ENCODE assay signal across 1 cellular context in the genomic region with DNA sequence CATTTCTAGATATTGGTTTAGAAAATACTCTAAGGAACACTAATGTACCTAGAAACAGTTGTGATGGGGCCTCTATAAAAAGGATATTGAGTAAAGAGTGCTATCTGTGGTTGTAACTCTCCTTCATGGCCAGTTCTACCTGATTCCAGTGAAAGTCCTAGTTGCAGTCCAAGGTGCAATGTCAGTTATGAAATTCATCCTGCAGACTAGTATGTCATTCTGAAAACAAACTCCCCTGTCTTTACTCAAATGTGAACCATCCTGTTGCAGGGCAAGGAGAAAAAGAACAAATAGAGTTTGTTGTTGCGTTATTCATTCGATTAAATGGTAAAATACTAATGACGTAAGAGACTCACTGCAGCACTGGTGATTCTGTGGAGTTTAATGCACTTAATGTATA.
TF ChIP-seq lines count a peak whose summit lies in the region.

No MANE protein-coding gene starts in this region.

TF ChIP-seq in HepG2, 621 proteins besides CTCF, POLR2A, EP300 and RAD21 (continued from another document and continues in another):
- TF ChIP-seq, protein P1, sequence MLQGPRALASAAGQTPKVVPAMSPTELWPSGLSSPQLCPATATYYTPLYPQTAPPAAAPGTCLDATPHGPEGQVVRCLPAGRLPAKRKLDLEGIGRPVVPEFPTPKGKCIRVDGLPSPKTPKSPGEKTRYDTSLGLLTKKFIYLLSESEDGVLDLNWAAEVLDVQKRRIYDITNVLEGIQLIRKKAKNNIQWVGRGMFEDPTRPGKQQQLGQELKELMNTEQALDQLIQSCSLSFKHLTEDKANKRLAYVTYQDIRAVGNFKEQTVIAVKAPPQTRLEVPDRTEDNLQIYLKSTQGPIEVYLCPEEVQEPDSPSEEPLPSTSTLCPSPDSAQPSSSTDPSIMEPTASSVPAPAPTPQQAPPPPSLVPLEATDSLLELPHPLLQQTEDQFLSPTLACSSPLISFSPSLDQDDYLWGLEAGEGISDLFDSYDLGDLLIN (CRISPR knock-in tag; IDR thresholded peaks at IDR 0.05; ENCODE audit: borderline replicate concordance), result no peak
- no peak for TF ChIP-seq RFXANK (CRISPR knock-in tag; IDR thresholded peaks at IDR 0.05)
- TF ChIP-seq ZSCAN9 (CRISPR knock-in tag; IDR thresholded peaks at IDR 0.05; ENCODE audit: borderline replicate concordance), result no peak; the same call in 1 of the 2 replicates
- TF ChIP-seq, protein P2, sequence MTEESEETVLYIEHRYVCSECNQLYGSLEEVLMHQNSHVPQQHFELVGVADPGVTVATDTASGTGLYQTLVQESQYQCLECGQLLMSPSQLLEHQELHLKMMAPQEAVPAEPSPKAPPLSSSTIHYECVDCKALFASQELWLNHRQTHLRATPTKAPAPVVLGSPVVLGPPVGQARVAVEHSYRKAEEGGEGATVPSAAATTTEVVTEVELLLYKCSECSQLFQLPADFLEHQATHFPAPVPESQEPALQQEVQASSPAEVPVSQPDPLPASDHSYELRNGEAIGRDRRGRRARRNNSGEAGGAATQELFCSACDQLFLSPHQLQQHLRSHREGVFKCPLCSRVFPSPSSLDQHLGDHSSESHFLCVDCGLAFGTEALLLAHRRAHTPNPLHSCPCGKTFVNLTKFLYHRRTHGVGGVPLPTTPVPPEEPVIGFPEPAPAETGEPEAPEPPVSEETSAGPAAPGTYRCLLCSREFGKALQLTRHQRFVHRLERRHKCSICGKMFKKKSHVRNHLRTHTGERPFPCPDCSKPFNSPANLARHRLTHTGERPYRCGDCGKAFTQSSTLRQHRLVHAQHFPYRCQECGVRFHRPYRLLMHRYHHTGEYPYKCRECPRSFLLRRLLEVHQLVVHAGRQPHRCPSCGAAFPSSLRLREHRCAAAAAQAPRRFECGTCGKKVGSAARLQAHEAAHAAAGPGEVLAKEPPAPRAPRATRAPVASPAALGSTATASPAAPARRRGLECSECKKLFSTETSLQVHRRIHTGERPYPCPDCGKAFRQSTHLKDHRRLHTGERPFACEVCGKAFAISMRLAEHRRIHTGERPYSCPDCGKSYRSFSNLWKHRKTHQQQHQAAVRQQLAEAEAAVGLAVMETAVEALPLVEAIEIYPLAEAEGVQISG (CRISPR knock-in tag; IDR thresholded peaks at IDR 0.05), result no peak
- TF ChIP-seq KDM4B (CRISPR knock-in tag; IDR thresholded peaks at IDR 0.05), result no peak
- no peak for TF ChIP-seq ZMYM2 (CRISPR knock-in tag; IDR thresholded peaks at IDR 0.05)
- TF ChIP-seq RCOR2 (CRISPR knock-in tag; IDR thresholded peaks at IDR 0.05), result no peak; the same call in 1 of the 2 replicates
- TF ChIP-seq TGIF2 (CRISPR knock-in tag; IDR thresholded peaks at IDR 0.05), result peak; percentile 72; the same call in 1 of the 2 replicates
- no peak for TF ChIP-seq PHF5A (CRISPR knock-in tag; IDR thresholded peaks at IDR 0.05; ENCODE audit: low read depth, unreplicated experiment)
- no peak for TF ChIP-seq SATB2 (CRISPR knock-in tag; IDR thresholded peaks at IDR 0.05)
- TF ChIP-seq EED (CRISPR knock-in tag; IDR thresholded peaks at IDR 0.05), result no peak
- no peak for TF ChIP-seq ZNF446 (CRISPR knock-in tag; IDR thresholded peaks at IDR 0.05)
- TF ChIP-seq ZNF776 (CRISPR knock-in tag; IDR thresholded peaks at IDR 0.05), result no peak
- no peak for TF ChIP-seq ZSCAN25 (CRISPR knock-in tag; IDR thresholded peaks at IDR 0.05)
- no peak for TF ChIP-seq BATF2 (CRISPR knock-in tag; IDR thresholded peaks at IDR 0.05)
- TF ChIP-seq KAT8 (CRISPR knock-in tag; IDR thresholded peaks at IDR 0.05), result no peak; the same call in 1 of the 2 replicates
- no peak for TF ChIP-seq ZNF207 (IDR thresholded peaks at IDR 0.05; ENCODE audit: borderline replicate concordance)
- no peak for TF ChIP-seq ZNF441 (CRISPR knock-in tag; IDR thresholded peaks at IDR 0.05; ENCODE audit: borderline replicate concordance)
- peak; percentile 59; the same call in 1 of the 2 replicates for TF ChIP-seq RXRB (CRISPR knock-in tag; IDR thresholded peaks at IDR 0.05; ENCODE audit: borderline replicate concordance)
- 0 out of 2 replicates have a peak, but pooled peaks have one; percentile 21 for TF ChIP-seq ZNF589 (CRISPR knock-in tag; conservative IDR thresholded peaks at IDR 0.05)
- TF ChIP-seq ZMAT3 (CRISPR knock-in tag; conservative IDR thresholded peaks at IDR 0.05), result no peak
- TF ChIP-seq RARA (CRISPR knock-in tag; IDR thresholded peaks at IDR 0.05), result peak; percentile 78
- no peak for TF ChIP-seq PLRG1 (conservative IDR thresholded peaks at IDR 0.05)
- no peak for TF ChIP-seq SRSF1 (optimal IDR thresholded peaks at IDR 0.05; ENCODE audit: low read depth, low read length)
- TF ChIP-seq ZFP82 (CRISPR knock-in tag; IDR thresholded peaks at IDR 0.05; ENCODE audit: borderline replicate concordance), result no peak
- TF ChIP-seq ZNF777 (CRISPR knock-in tag; IDR thresholded peaks at IDR 0.05), result no peak
- TF ChIP-seq CBX5 (CRISPR knock-in tag; IDR thresholded peaks at IDR 0.05; ENCODE audit: borderline replicate concordance), result no peak
- no peak for TF ChIP-seq KMT2A (CRISPR knock-in tag; IDR thresholded peaks at IDR 0.05)
- TF ChIP-seq U2AF2 (IDR thresholded peaks at IDR 0.05; ENCODE audit: low read depth, low read length), result no peak
- TF ChIP-seq, protein P3, sequence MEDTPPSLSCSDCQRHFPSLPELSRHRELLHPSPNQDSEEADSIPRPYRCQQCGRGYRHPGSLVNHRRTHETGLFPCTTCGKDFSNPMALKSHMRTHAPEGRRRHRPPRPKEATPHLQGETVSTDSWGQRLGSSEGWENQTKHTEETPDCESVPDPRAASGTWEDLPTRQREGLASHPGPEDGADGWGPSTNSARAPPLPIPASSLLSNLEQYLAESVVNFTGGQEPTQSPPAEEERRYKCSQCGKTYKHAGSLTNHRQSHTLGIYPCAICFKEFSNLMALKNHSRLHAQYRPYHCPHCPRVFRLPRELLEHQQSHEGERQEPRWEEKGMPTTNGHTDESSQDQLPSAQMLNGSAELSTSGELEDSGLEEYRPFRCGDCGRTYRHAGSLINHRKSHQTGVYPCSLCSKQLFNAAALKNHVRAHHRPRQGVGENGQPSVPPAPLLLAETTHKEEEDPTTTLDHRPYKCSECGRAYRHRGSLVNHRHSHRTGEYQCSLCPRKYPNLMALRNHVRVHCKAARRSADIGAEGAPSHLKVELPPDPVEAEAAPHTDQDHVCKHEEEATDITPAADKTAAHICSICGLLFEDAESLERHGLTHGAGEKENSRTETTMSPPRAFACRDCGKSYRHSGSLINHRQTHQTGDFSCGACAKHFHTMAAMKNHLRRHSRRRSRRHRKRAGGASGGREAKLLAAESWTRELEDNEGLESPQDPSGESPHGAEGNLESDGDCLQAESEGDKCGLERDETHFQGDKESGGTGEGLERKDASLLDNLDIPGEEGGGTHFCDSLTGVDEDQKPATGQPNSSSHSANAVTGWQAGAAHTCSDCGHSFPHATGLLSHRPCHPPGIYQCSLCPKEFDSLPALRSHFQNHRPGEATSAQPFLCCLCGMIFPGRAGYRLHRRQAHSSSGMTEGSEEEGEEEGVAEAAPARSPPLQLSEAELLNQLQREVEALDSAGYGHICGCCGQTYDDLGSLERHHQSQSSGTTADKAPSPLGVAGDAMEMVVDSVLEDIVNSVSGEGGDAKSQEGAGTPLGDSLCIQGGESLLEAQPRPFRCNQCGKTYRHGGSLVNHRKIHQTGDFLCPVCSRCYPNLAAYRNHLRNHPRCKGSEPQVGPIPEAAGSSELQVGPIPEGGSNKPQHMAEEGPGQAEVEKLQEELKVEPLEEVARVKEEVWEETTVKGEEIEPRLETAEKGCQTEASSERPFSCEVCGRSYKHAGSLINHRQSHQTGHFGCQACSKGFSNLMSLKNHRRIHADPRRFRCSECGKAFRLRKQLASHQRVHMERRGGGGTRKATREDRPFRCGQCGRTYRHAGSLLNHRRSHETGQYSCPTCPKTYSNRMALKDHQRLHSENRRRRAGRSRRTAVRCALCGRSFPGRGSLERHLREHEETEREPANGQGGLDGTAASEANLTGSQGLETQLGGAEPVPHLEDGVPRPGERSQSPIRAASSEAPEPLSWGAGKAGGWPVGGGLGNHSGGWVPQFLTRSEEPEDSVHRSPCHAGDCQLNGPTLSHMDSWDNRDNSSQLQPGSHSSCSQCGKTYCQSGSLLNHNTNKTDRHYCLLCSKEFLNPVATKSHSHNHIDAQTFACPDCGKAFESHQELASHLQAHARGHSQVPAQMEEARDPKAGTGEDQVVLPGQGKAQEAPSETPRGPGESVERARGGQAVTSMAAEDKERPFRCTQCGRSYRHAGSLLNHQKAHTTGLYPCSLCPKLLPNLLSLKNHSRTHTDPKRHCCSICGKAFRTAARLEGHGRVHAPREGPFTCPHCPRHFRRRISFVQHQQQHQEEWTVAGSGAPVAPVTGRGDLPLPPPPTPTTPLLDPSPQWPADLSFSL (CRISPR knock-in tag; IDR thresholded peaks at IDR 0.05), result no peak
- TF ChIP-seq, protein P4, sequence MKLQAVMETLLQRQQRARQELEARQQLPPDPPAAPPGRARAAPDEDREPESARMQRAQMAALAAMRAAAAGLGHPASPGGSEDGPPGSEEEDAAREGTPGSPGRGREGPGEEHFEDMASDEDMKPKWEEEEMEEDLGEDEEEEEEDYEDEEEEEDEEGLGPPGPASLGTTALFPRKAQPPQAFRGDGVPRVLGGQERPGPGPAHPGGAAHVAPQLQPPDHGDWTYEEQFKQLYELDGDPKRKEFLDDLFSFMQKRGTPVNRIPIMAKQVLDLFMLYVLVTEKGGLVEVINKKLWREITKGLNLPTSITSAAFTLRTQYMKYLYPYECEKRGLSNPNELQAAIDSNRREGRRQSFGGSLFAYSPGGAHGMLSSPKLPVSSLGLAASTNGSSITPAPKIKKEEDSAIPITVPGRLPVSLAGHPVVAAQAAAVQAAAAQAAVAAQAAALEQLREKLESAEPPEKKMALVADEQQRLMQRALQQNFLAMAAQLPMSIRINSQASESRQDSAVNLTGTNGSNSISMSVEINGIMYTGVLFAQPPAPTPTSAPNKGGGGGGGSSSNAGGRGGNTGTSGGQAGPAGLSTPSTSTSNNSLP (IDR thresholded peaks at IDR 0.05; ENCODE audit: low read depth, low read length), result peak; percentile 85; the same call in 1 of the 2 replicates
- no peak for TF ChIP-seq TAF15 (IDR thresholded peaks at IDR 0.05; ENCODE audit: low read depth, low read length, poor library complexity, severe bottlenecking)
- TF ChIP-seq ATF2 (CRISPR knock-in tag; IDR thresholded peaks at IDR 0.05), result peak; percentile 78
- no peak for TF ChIP-seq ONECUT2 (CRISPR knock-in tag; IDR thresholded peaks at IDR 0.05)
- TF ChIP-seq ZNF160 (CRISPR knock-in tag; IDR thresholded peaks at IDR 0.05), result no peak
- TF ChIP-seq E2F1 (CRISPR knock-in tag; IDR thresholded peaks at IDR 0.05), result no peak
- no peak for TF ChIP-seq FOSL1 (CRISPR knock-in tag; IDR thresholded peaks at IDR 0.05; ENCODE audit: borderline replicate concordance)
- no peak for TF ChIP-seq ZNF660 (CRISPR knock-in tag; IDR thresholded peaks at IDR 0.05; ENCODE audit: borderline replicate concordance, low read depth)
- TF ChIP-seq, protein P5, sequence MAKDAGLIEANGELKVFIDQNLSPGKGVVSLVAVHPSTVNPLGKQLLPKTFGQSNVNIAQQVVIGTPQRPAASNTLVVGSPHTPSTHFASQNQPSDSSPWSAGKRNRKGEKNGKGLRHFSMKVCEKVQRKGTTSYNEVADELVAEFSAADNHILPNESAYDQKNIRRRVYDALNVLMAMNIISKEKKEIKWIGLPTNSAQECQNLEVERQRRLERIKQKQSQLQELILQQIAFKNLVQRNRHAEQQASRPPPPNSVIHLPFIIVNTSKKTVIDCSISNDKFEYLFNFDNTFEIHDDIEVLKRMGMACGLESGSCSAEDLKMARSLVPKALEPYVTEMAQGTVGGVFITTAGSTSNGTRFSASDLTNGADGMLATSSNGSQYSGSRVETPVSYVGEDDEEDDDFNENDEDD (CRISPR knock-in tag; IDR thresholded peaks at IDR 0.05; ENCODE audit: borderline replicate concordance), result no peak
- no peak for TF ChIP-seq PCBP2 (optimal IDR thresholded peaks at IDR 0.05; ENCODE audit: low read depth, low read length, poor library complexity, severe bottlenecking)
- no peak for TF ChIP-seq ZNF615 (CRISPR knock-in tag; IDR thresholded peaks at IDR 0.05; ENCODE audit: borderline replicate concordance)
- TF ChIP-seq UBTF (CRISPR knock-in tag; IDR thresholded peaks at IDR 0.05), result no peak
- peak; percentile 51; the same call in 1 of the 2 replicates for TF ChIP-seq NR2C2 (CRISPR knock-in tag; IDR thresholded peaks at IDR 0.05; ENCODE audit: borderline replicate concordance)
- TF ChIP-seq NKX3-1 (CRISPR knock-in tag; IDR thresholded peaks at IDR 0.05), result no peak
- no peak for TF ChIP-seq ZNF816 (CRISPR knock-in tag; IDR thresholded peaks at IDR 0.05; ENCODE audit: borderline replicate concordance)
- no peak for TF ChIP-seq MTA3 (CRISPR knock-in tag; IDR thresholded peaks at IDR 0.05)
